1 cellular context compared by ENCODE assay signal in genomic region chr3:145176907-145177306, GRCh38.
TF ChIP-seq lines count a peak whose summit lies in the region.

No MANE protein-coding gene starts in this region.

TF ChIP-seq in K562, 482 proteins besides CTCF, POLR2A, EP300 and RAD21 (continued from another document):
- TF ChIP-seq, protein P1, sequence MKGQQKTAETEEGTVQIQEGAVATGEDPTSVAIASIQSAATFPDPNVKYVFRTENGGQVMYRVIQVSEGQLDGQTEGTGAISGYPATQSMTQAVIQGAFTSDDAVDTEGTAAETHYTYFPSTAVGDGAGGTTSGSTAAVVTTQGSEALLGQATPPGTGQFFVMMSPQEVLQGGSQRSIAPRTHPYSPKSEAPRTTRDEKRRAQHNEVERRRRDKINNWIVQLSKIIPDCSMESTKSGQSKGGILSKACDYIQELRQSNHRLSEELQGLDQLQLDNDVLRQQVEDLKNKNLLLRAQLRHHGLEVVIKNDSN (CRISPR knock-in tag; IDR thresholded peaks at IDR 0.05): no peak
